In genomic region chr10:33223326-33224014, GRCh38 we compare ENCODE assay signal across 26 cellular contexts.
DNase-seq lines count a peak whose midpoint lies in the region; ATAC-seq, FAIRE-seq and TF ChIP-seq lines count a peak whose summit lies in the region.
"Had no signal": no experiment of that assay in that cellular context is flagged by ENCODE, and none has a peak within 500 bp of the region (broad histone marks: within the 10 kb centered on the region; RNA-seq: fewer than 3 reads in every experiment).

No MANE protein-coding gene starts in this region.

- 91% methylated on average over 3 of the region's 3 CpGs for WGBS in smooth muscle cell (ENCODE audit: low lambda C conversion rate)

- H3K4me3 Mint-ChIP-seq in astrocyte (ENCODE audit: unreplicated experiment): no peak overlapping the region
- H3K4me3 Mint-ChIP-seq: activated CD8-positive, alpha-beta T cell treated with anti-CD3 and anti-CD28 coated beads for 36 hours; activated naive CD8-positive, alpha-beta T cell; brain; IgD-negative memory B cell; memory B cell had no signal

- TF ChIP-seq CTCF in astrocyte (IDR thresholded peaks at IDR 0.05; ENCODE audit: insufficient read depth, low read depth, low read length): no peak
- no peak for TF ChIP-seq CTCF in smooth muscle cell (IDR thresholded peaks at IDR 0.05; ENCODE audit: borderline replicate concordance, insufficient read depth, poor library complexity, severe bottlenecking)
- TF ChIP-seq CTCF in MM.1S (IDR thresholded peaks at IDR 0.05; ENCODE audit: low read length): no peak

- H3K79me2 ChIP-seq in astrocyte (ENCODE audit: insufficient read depth, low read length) (peaks cover 15% of the 10 kb centered on the region), smooth muscle cell (ENCODE audit: low read depth) (peaks cover 25% of the 10 kb centered on the region), MM.1S (ENCODE audit: low read length) (no peaks in the 10 kb centered on the region)

- H3K27me3 ChIP-seq in astrocyte (ENCODE audit: insufficient read depth, low read length) (no peaks in the 10 kb centered on the region), smooth muscle cell (ENCODE audit: low read depth) (no peaks in the 10 kb centered on the region), MM.1S (replicated peaks; ENCODE audit: insufficient read depth, low read length) (no peaks in the 10 kb centered on the region)
- H3K27me3 ChIP-seq: testis had no signal

- peaks cover 43% of the 10 kb centered on the region for H3K36me3 Mint-ChIP-seq in astrocyte (ENCODE audit: low read depth, unreplicated experiment)
- H3K36me3 Mint-ChIP-seq: IgD-negative memory B cell, memory B cell had no signal

- peaks cover 6% of the 10 kb centered on the region for H3K9me3 Mint-ChIP-seq in astrocyte (ENCODE audit: unreplicated experiment)
- H3K9me3 Mint-ChIP-seq: activated CD8-positive, alpha-beta T cell treated with anti-CD3 and anti-CD28 coated beads for 36 hours; brain; memory B cell had no signal

- no peak overlapping the region for H3K4me3 ChIP-seq in astrocyte (ENCODE audit: insufficient read depth, low read depth, low read length)
- no peak overlapping the region for H3K4me3 ChIP-seq in smooth muscle cell
- H3K4me3 ChIP-seq in MM.1S (ENCODE audit: low read length): no peak overlapping the region
- H3K4me3 ChIP-seq: testis had no signal

- no peaks in the 10 kb centered on the region for H3K9me2 ChIP-seq in MM.1S (replicated peaks; ENCODE audit: insufficient read depth, low read length)

- no peak overlapping the region for H3K27ac Mint-ChIP-seq in astrocyte (ENCODE audit: unreplicated experiment)
- H3K27ac Mint-ChIP-seq: activated CD8-positive, alpha-beta T cell treated with anti-CD3 and anti-CD28 coated beads for 36 hours; activated naive CD8-positive, alpha-beta T cell; brain; IgD-negative memory B cell; memory B cell had no signal

- H3K4me2 ChIP-seq in astrocyte (ENCODE audit: low read length): no peak overlapping the region
- no peak overlapping the region for H3K4me2 ChIP-seq in smooth muscle cell
- H3K4me2 ChIP-seq in MM.1S (ENCODE audit: low read depth, low read length): no peak overlapping the region

- H3K27ac ChIP-seq in astrocyte (ENCODE audit: low read depth, low read length) (peak overlapping the region; percentile 24), smooth muscle cell (ENCODE audit: low read depth) (peak overlapping the region; percentile 10), MM.1S (ENCODE audit: low read length) (no peak overlapping the region)

- H3K36me3 ChIP-seq in astrocyte (ENCODE audit: insufficient read depth, low read length) (peaks cover 52% of the 10 kb centered on the region), smooth muscle cell (ENCODE audit: low read depth) (no peaks in the 10 kb centered on the region), MM.1S (replicated peaks; ENCODE audit: insufficient read depth, low read length) (no peaks in the 10 kb centered on the region)

- H3K9ac ChIP-seq in astrocyte (ENCODE audit: low read length): no peak overlapping the region
- H3K9ac ChIP-seq in smooth muscle cell (ENCODE audit: low read depth): no peak overlapping the region
- H3K9ac ChIP-seq in MM.1S (ENCODE audit: low read length): no peak overlapping the region

- H3F3A ChIP-seq in smooth muscle cell (ENCODE audit: low read depth): peaks cover 13% of the 10 kb centered on the region
- H3F3A ChIP-seq in MM.1S (ENCODE audit: insufficient read depth, low read length): no peaks in the 10 kb centered on the region

- ATAC-seq in GM21528 (IDR thresholded peaks at IDR 0.05; ENCODE audit: low FRiP score, unreplicated experiment): no peak
- ATAC-seq in HG02588 (IDR thresholded peaks at IDR 0.05; ENCODE audit: unreplicated experiment): no peak
- ATAC-seq: activated CD4-positive, CD25-positive, alpha-beta regulatory T cell treated with anti-CD3 and anti-CD28 coated beads, Interleukin-2, amount 50 U/mL, for 24 hours; activated CD8-positive, alpha-beta T cell treated with anti-CD3 and anti-CD28 coated beads for 36 hours had no signal

- no peaks in the 10 kb centered on the region for H3K27me3 Mint-ChIP-seq in astrocyte (ENCODE audit: low read depth, unreplicated experiment)
- H3K27me3 Mint-ChIP-seq: activated naive CD8-positive, alpha-beta T cell; brain had no signal

- H3K9me3 ChIP-seq in astrocyte (ENCODE audit: insufficient read depth, low read depth, low read length) (no peaks in the 10 kb centered on the region), smooth muscle cell (replicated peaks; ENCODE audit: low read depth) (no peaks in the 10 kb centered on the region), MM.1S (replicated peaks; ENCODE audit: insufficient read depth, low read length) (no peaks in the 10 kb centered on the region)
- H3K9me3 ChIP-seq: testis had no signal

- DNase-seq in M059J (ENCODE audit: low read depth) (peak; percentile 32), astrocyte (ENCODE audit: low read depth) (peak; percentile 75), iris pigment epithelial cell (ENCODE audit: low read depth) (peak; percentile 52), smooth muscle cell (lab: John Stamatoyannopoulos, UW; ENCODE audit: unreplicated experiment) (no peak), MM.1S (no peak)
- DNase-seq: activated CD8-positive, alpha-beta T cell treated with anti-CD3 and anti-CD28 coated beads for 36 hours; effector memory CD4-positive, alpha-beta T cell; HCEC 1CT; kidney; NCI-H1105 treated with DMSO at 0.1 percent for 48 hours; NCI-H2081; NCI-H446; occipital lobe; SIG-M5; stimulated activated CD4-positive, alpha-beta T cell treated with anti-CD3 and anti-CD28 coated beads, Interleukin-4, amount 100 ng/mL, for 4 hours; stimulated activated naive CD4-positive, alpha-beta T cell treated with Interleukin-2 at 50 U/mL for 16 hours; testis had no signal

- no peak for FAIRE-seq in astrocyte (lab: Jason Lieb, UNC)
- FAIRE-seq: colon, GM19239, kidney had no signal

- H2AFZ ChIP-seq in astrocyte (ENCODE audit: low read depth, low read length) (no peak overlapping the region), smooth muscle cell (ENCODE audit: low read depth) (no peak overlapping the region), MM.1S (ENCODE audit: low read length) (no peak overlapping the region)

- H3K4me1 Mint-ChIP-seq in astrocyte (ENCODE audit: low read depth, unreplicated experiment): peaks cover 7% of the 10 kb centered on the region
- H3K4me1 Mint-ChIP-seq: brain, IgD-negative memory B cell, memory B cell had no signal

- no peaks in the 10 kb centered on the region for H4K20me1 ChIP-seq in astrocyte (ENCODE audit: insufficient read depth, low read length)
- no peaks in the 10 kb centered on the region for H4K20me1 ChIP-seq in smooth muscle cell (ENCODE audit: low read depth)
- no peaks in the 10 kb centered on the region for H4K20me1 ChIP-seq in MM.1S (ENCODE audit: insufficient read depth, low read length)

- H3K4me1 ChIP-seq in astrocyte (ENCODE audit: insufficient read depth, low read length) (peaks cover 8% of the 10 kb centered on the region), smooth muscle cell (ENCODE audit: low read depth) (no peaks in the 10 kb centered on the region), MM.1S (ENCODE audit: low read length) (no peaks in the 10 kb centered on the region)

Comparison
In these comparisons a context has a peak if more than half of its experiments do, and no peak if none do; other contexts are left out.
1. DNase-seq: peak in M059J (single experiment), astrocyte (single experiment) and iris pigment epithelial cell (single experiment); none in smooth muscle cell (single experiment) and MM.1S (single experiment).